In genomic region chr7:112086496-112087254, GRCh38 we compare ENCODE assay signal across 22 cellular contexts.
DNase-seq lines count a peak whose midpoint lies in the region; ATAC-seq and TF ChIP-seq lines count a peak whose summit lies in the region.
"Had no signal": no experiment of that assay in that cellular context is flagged by ENCODE, and none has a peak within 500 bp of the region (broad histone marks: within the 10 kb centered on the region; RNA-seq: fewer than 3 reads in every experiment).

No MANE protein-coding gene starts in this region.

- H3K4me1 ChIP-seq in PC-3 (ENCODE audit: insufficient read depth, low read length) (peaks cover 28% of the 10 kb centered on the region), PC-9 (replicated peaks; ENCODE audit: insufficient read depth) (no peaks in the 10 kb centered on the region)

- in situ Hi-C loops in Caki2 (cut with HindIII; ENCODE audit: low pct_unique_long_range_greater_than_20kb, low sequenced_read_pairs), result loop anchor here (25.0 kb wide), 1 partner anchor 326 kb away; no protein-coding TSS in a partner anchor

- peaks cover 10% of the 10 kb centered on the region for H3K4me1 Mint-ChIP-seq in nephron

- H3K9ac ChIP-seq in PC-3 (ENCODE audit: low read length), result no peak overlapping the region

- H3K27ac ChIP-seq in PC-3 (ENCODE audit: low read length) (peak overlapping the region; percentile 68), PC-9 (no peak overlapping the region)
- H3K27ac ChIP-seq: esophagus squamous epithelium had no signal

- H3K79me2 ChIP-seq in PC-3 (ENCODE audit: low read length) (peaks cover 27% of the 10 kb centered on the region), PC-9 (ENCODE audit: low read depth) (no peaks in the 10 kb centered on the region)

- TF ChIP-seq CTCF in PC-3 (conservative IDR thresholded peaks at IDR 0.05; ENCODE audit: low read depth, low read length) (no peak), epithelial cell of proximal tubule (conservative IDR thresholded peaks at IDR 0.05; ENCODE audit: low read depth, low read length) (no peak), nephron (IDR thresholded peaks at IDR 0.05; ENCODE audit: unreplicated experiment in 3 of 3) (no peak), PC-9 (conservative IDR thresholded peaks at IDR 0.05) (no peak)

- H3K4me3 ChIP-seq in PC-3 (ENCODE audit: low read length), result no peak overlapping the region
- H3K4me3 ChIP-seq in epithelial cell of proximal tubule (ENCODE audit: low read depth, low read length), result no peak overlapping the region
- H3K4me3 ChIP-seq in PC-9, result no peak overlapping the region
- H3K4me3 ChIP-seq: esophagus squamous epithelium had no signal

- H3K9me3 Mint-ChIP-seq in nephron, result no peaks in the 10 kb centered on the region
- H3K9me3 Mint-ChIP-seq: activated naive CD4-positive, alpha-beta T cell treated with anti-CD3 and anti-CD28 coated beads for 36 hours; activated T-cell treated with anti-CD3 and anti-CD28 coated beads, Interleukin-2, amount 50 U/mL, for 24 hours; naive B cell had no signal

- no peaks in the 10 kb centered on the region for H3F3A ChIP-seq in PC-3 (ENCODE audit: low read length, unreplicated experiment)
- H3F3A ChIP-seq in PC-9 (ENCODE audit: insufficient read depth, low read depth), result no peaks in the 10 kb centered on the region

- H3K27me3 ChIP-seq in PC-3 (ENCODE audit: low read length) (no peaks in the 10 kb centered on the region), PC-9 (ENCODE audit: insufficient read depth, low read depth) (no peaks in the 10 kb centered on the region)
- H3K27me3 ChIP-seq: esophagus squamous epithelium had no signal

- H3K36me3 ChIP-seq in PC-3 (ENCODE audit: low read depth, low read length) (no peaks in the 10 kb centered on the region), PC-9 (ENCODE audit: low read depth) (no peaks in the 10 kb centered on the region)
- H3K36me3 ChIP-seq: esophagus squamous epithelium had no signal

- no peaks in the 10 kb centered on the region for H3K27me3 Mint-ChIP-seq in nephron (ENCODE audit: low read depth)

- CTCF ChIA-PET in PC-3 (lab: Charles Lee), result no interaction called here
- CTCF ChIA-PET in PC-9 (lab: Charles Lee), result interaction anchor here (0.7 kb wide), 1 partner anchor 68 kb away, joined by 4 read pairs; no protein-coding TSS in a partner anchor

- intact Hi-C loops in PC-3 (cut with micrococcal nuclease), result loop anchor here (2.0 to 5.0 kb wide), 3 partner anchors 50 to 326 kb away; no protein-coding TSS in a partner anchor
- intact Hi-C loops in PC-9 (cut with micrococcal nuclease; ENCODE audit: unreplicated experiment), result no loop called here

- POLR2A ChIA-PET in PC-3 (lab: Charles Lee; ENCODE audit: unreplicated experiment) (no interaction called here), PC-9 (lab: Charles Lee; ENCODE audit: unreplicated experiment) (no interaction called here)

- no peak overlapping the region for H3K4me3 Mint-ChIP-seq in nephron
- H3K4me3 Mint-ChIP-seq: activated naive CD4-positive, alpha-beta T cell treated with anti-CD3 and anti-CD28 coated beads for 36 hours; activated T-cell treated with anti-CD3 and anti-CD28 coated beads, Interleukin-2, amount 50 U/mL, for 24 hours; naive B cell had no signal

- H4K20me1 ChIP-seq in PC-3 (ENCODE audit: low read length) (no peaks in the 10 kb centered on the region), PC-9 (ENCODE audit: insufficient read depth) (no peaks in the 10 kb centered on the region)

- H3K9me2 ChIP-seq in PC-3 (replicated peaks; ENCODE audit: low read length), result no peaks in the 10 kb centered on the region
- H3K9me2 ChIP-seq in PC-9 (ENCODE audit: insufficient read depth), result no peaks in the 10 kb centered on the region

- peak overlapping the region; percentile 8 to 37 (median 28) for H3K27ac Mint-ChIP-seq in nephron
- H3K27ac Mint-ChIP-seq: activated naive CD4-positive, alpha-beta T cell treated with anti-CD3 and anti-CD28 coated beads for 36 hours; activated T-cell treated with anti-CD3 and anti-CD28 coated beads, Interleukin-2, amount 50 U/mL, for 24 hours; naive B cell had no signal

- no TSS peak for BruUV-seq in PC-3 (replicated peaks; lab: Mats Ljungman, UMichigan)
- no TSS peak for BruUV-seq in PC-9 (replicated peaks; lab: Mats Ljungman, UMichigan)

- H3K4me2 ChIP-seq in PC-3 (ENCODE audit: low read length), result peak overlapping the region; percentile 50
- H3K4me2 ChIP-seq in PC-9, result no peak overlapping the region

- peak; percentile 41 for DNase-seq in Caki2 (ENCODE audit: low read depth)
- DNase-seq in PC-3, result peak; percentile 68
- peak; percentile 30 for DNase-seq in epithelial cell of proximal tubule (ENCODE audit: low read depth)
- no peak for DNase-seq in stimulated activated naive CD4-positive, alpha-beta T cell treated with Interleukin-2 at 50 U/mL for 16 hours (lab: John Stamatoyannopoulos, UW)
- no peak for DNase-seq in AG08396 (ENCODE audit: low spot score)
- DNase-seq in NCI-H2196 treated with DMSO at 0.1 percent for 48 hours (lab: John Stamatoyannopoulos, UW; ENCODE audit: unreplicated experiment), result no peak
- no peak for DNase-seq in PC-9
- DNase-seq: activated CD4-positive, alpha-beta T cell treated with anti-CD3 and anti-CD28 coated beads for 1 hour; activated naive CD4-positive, alpha-beta T cell treated with anti-CD3 and anti-CD28 coated beads for 36 hours; activated T-cell treated with anti-CD3 and anti-CD28 coated beads, Interleukin-2, amount 50 U/mL, for 24 hours; amygdala; central memory CD4-positive, alpha-beta T cell; esophagus squamous epithelium; HCEC 1CT; naive B cell; NCI-H1694 treated with DMSO at 0.1 percent for 48 hours; NCI-H2227 treated with DMSO at 0.1 percent for 48 hours; NCI-H748 treated with DMSO at 0.1 percent for 48 hours; right cardiac atrium; T1000 had no signal

- peak; percentile 82 for ATAC-seq in PC-3
- ATAC-seq: right cardiac atrium had no signal

- no peaks in the 10 kb centered on the region for H3K9me3 ChIP-seq in PC-3 (ENCODE audit: low read length)
- H3K9me3 ChIP-seq in PC-9 (ENCODE audit: insufficient read depth, low read depth), result no peaks in the 10 kb centered on the region
- H3K9me3 ChIP-seq: esophagus squamous epithelium had no signal

- H2AFZ ChIP-seq in PC-3 (ENCODE audit: low read length) (0 out of 2 replicates have a peak overlapping the region, but pooled peaks have one; percentile 2), PC-9 (no peak overlapping the region)

- H3K36me3 Mint-ChIP-seq in nephron (ENCODE audit: low read depth), result no peaks in the 10 kb centered on the region
- H3K36me3 Mint-ChIP-seq: CD14-positive monocyte, naive B cell had no signal

Comparison
In these comparisons a context has a peak if more than half of its experiments do, and no peak if none do; other contexts are left out.
1. DNase-seq: peak in Caki2 (single experiment), PC-3 (single experiment) and epithelial cell of proximal tubule (single experiment); none in stimulated activated naive CD4-positive, alpha-beta T cell treated with Interleukin-2 at 50 U/mL for 16 hours (single experiment), AG08396 (single experiment), NCI-H2196 treated with DMSO at 0.1 percent for 48 hours (single experiment) and PC-9 (0 of 2).